In genomic region chr19:52212572-52213255, GRCh38 we compare ENCODE assay signal across 24 cellular contexts. TPM values are rescaled to one million over a fixed set of nuclear protein-coding genes. Genes with fewer than 3 reads are reported as not detected.
DNase-seq lines count a peak whose midpoint lies in the region; ATAC-seq and TF ChIP-seq lines count a peak whose summit lies in the region.
"Had no signal": no experiment of that assay in that cellular context is flagged by ENCODE, and none has a peak within 500 bp of the region (broad histone marks: within the 10 kb centered on the region; RNA-seq: fewer than 3 reads in every experiment).

No MANE protein-coding gene starts in this region.

- H3K9me3 ChIP-seq in naive thymus-derived CD4-positive, alpha-beta T cell (ENCODE audit: control insufficient read depth in 2 of 3, low read length in 3 of 3), result no peaks in the 10 kb centered on the region
- H3K9me3 ChIP-seq: psoas muscle had no signal

- H3K27ac ChIP-seq in naive thymus-derived CD4-positive, alpha-beta T cell (ENCODE audit: low read depth, low read length), result no peak overlapping the region
- H3K27ac ChIP-seq: psoas muscle, SK-N-MC had no signal

- H3K36me3 Mint-ChIP-seq in WTC11, result peaks cover 87% of the 10 kb centered on the region
- peaks cover 22 to 72% (median 39%) of the 10 kb centered on the region in 5 donors for H3K36me3 Mint-ChIP-seq in naive thymus-derived CD4-positive, alpha-beta T cell

- intact Hi-C loops in Right ventricle myocardium inferior (cut with DNase I), result no loop called here
- intact Hi-C loops in Right ventricle myocardium superior (cut with DNase I), result no loop called here
- intact Hi-C loops in naive thymus-derived CD4-positive, alpha-beta T cell (cut with micrococcal nuclease), result no loop called here

- POLR2A ChIA-PET in WTC11 (lab: Charles Lee), result interaction anchor here (0.6 to 0.7 kb wide), 2 partner anchors 35 to 200 kb away, joined by 5 to 6 read pairs; no protein-coding TSS in a partner anchor
- POLR2A ChIA-PET in naive thymus-derived CD4-positive, alpha-beta T cell (lab: Charles Lee), result interaction anchor here (1.2 kb wide), 1 partner anchor 23 kb away, joined by 3 read pairs; the partner anchor contains the start of gene PPP2R1A

- ATAC-seq in Right ventricle myocardium inferior (no peak), Right ventricle myocardium superior (ENCODE audit: poor library complexity) (no peak), WTC11 (no peak)
- no peak for ATAC-seq in naive thymus-derived CD4-positive, alpha-beta T cell
- ATAC-seq: activated T-cell treated with anti-CD3 and anti-CD28 coated beads, Interleukin-2, amount 50 U/mL, for 4 hours; left cardiac atrium had no signal

- H3K27me3 ChIP-seq in naive thymus-derived CD4-positive, alpha-beta T cell (ENCODE audit: control insufficient read depth in 2 of 2, insufficient read depth in 2 of 2, low read length in 2 of 2), result no peaks in the 10 kb centered on the region

- H3K27ac Mint-ChIP-seq in WTC11, result peak overlapping the region; percentile 87; the same call in 1 of the 2 replicates
- H3K27ac Mint-ChIP-seq in naive thymus-derived CD4-positive, alpha-beta T cell, result peak overlapping the region in 1 of 9 donors; percentile 38
- H3K27ac Mint-ChIP-seq: activated naive CD8-positive, alpha-beta T cell treated with anti-CD3 and anti-CD28 coated beads, Interleukin-2, amount 10 ng/mL, durations not matched to agents 7 days and 5 days; dendritic cell treated with granulocyte-macrophage colony-stimulating factor and Interleukin-4, amounts not matched to agents 40 ng/mL and 50 ng/mL, for 4 days; T-helper 1 cell treated with Interleukin-12 subunit alpha and Interleukin-12 subunit beta and Interleukin-4 antibody, amounts not matched to agents 30 μg/mL and 1 μg/mL, for 36 hours; type B pancreatic cell had no signal

- H3K4me1 Mint-ChIP-seq in WTC11, result no peaks in the 10 kb centered on the region
- peaks cover 2 to 21% (median 11%) of the 10 kb centered on the region in 7 donors for H3K4me1 Mint-ChIP-seq in naive thymus-derived CD4-positive, alpha-beta T cell
- H3K4me1 Mint-ChIP-seq: activated naive CD8-positive, alpha-beta T cell treated with anti-CD3 and anti-CD28 coated beads, Interleukin-2, amount 10 ng/mL, durations not matched to agents 7 days and 5 days; CD14-positive monocyte had no signal

- no peaks in the 10 kb centered on the region for H3K4me1 ChIP-seq in naive thymus-derived CD4-positive, alpha-beta T cell (ENCODE audit: control insufficient read depth in 2 of 2, insufficient read depth in 2 of 2, low read length in 2 of 2)
- H3K4me1 ChIP-seq: psoas muscle had no signal

- H3K27me3 Mint-ChIP-seq in WTC11 (ENCODE audit: low read depth), result no peaks in the 10 kb centered on the region; the same call in 1 of the 2 replicates
- H3K27me3 Mint-ChIP-seq in naive thymus-derived CD4-positive, alpha-beta T cell, result no peaks in the 10 kb centered on the region
- H3K27me3 Mint-ChIP-seq: activated naive CD8-positive, alpha-beta T cell treated with anti-CD3 and anti-CD28 coated beads, Interleukin-2, amount 10 ng/mL, durations not matched to agents 7 days and 5 days; central memory CD8-positive, alpha-beta T cell; dendritic cell treated with granulocyte-macrophage colony-stimulating factor and Interleukin-4, amounts not matched to agents 40 ng/mL and 50 ng/mL, for 4 days; type B pancreatic cell had no signal

- no peak for TF ChIP-seq CTCF in WTC11 (IDR thresholded peaks at IDR 0.05)

- peaks cover 41 to 100% (median 54%) of the 10 kb centered on the region in 3 experiments for H3K36me3 ChIP-seq in naive thymus-derived CD4-positive, alpha-beta T cell (ENCODE audit: control insufficient read depth in 2 of 3, insufficient read depth in 3 of 3, low read length in 3 of 3)

- DNase-seq in Right ventricle myocardium inferior (ENCODE audit: missing footprints) (peak; percentile 53), Right ventricle myocardium superior (no peak), WTC11 (ENCODE audit: low spot score) (no peak), mesenteric fat pad (ENCODE audit: low spot score) (peak; percentile 67), SIG-M5 treated with dmso at 0.1 percent for 504 hours (lab: John Stamatoyannopoulos, UW; ENCODE audit: unreplicated experiment) (no peak), COLO829 (ENCODE audit: low spot score) (no peak)
- DNase-seq in naive thymus-derived CD4-positive, alpha-beta T cell, result no peak
- DNase-seq: activated naive CD8-positive, alpha-beta T cell treated with anti-CD3 and anti-CD28 coated beads, Interleukin-2, amount 10 ng/mL, durations not matched to agents 7 days and 5 days; activated T-cell treated with anti-CD3 and anti-CD28 coated beads, Interleukin-2, amount 50 U/mL, for 4 hours; left cardiac atrium; mammary epithelial cell; MV-4-11; NCI-H146; NCI-H2107; NCI-H446; NCI-H82; psoas muscle; stimulated activated CD4-positive, alpha-beta T cell treated with anti-CD3 and anti-CD28 coated beads, Interleukin-15, amount 100 ng/mL, for 24 hours had no signal

- no peak overlapping the region for H3K4me3 Mint-ChIP-seq in WTC11
- H3K4me3 Mint-ChIP-seq in naive thymus-derived CD4-positive, alpha-beta T cell, result no peak overlapping the region
- H3K4me3 Mint-ChIP-seq: activated naive CD8-positive, alpha-beta T cell treated with anti-CD3 and anti-CD28 coated beads, Interleukin-2, amount 10 ng/mL, durations not matched to agents 7 days and 5 days; activated T-cell treated with anti-CD3 and anti-CD28 coated beads, Interleukin-2, amount 50 U/mL, for 4 hours; CD14-positive monocyte; central memory CD8-positive, alpha-beta T cell; dendritic cell treated with granulocyte-macrophage colony-stimulating factor and Interleukin-4, amounts not matched to agents 40 ng/mL and 50 ng/mL, for 4 days; T-helper 1 cell treated with Interleukin-12 subunit alpha and Interleukin-12 subunit beta and Interleukin-4 antibody, amounts not matched to agents 30 μg/mL and 1 μg/mL, for 36 hours; type B pancreatic cell had no signal

- CTCF ChIA-PET in WTC11 (lab: Charles Lee), result no interaction called here
- CTCF ChIA-PET in naive thymus-derived CD4-positive, alpha-beta T cell (lab: Charles Lee), result interaction anchor here (1.4 kb wide), 1 partner anchor 25 kb away, joined by 5 read pairs; no protein-coding TSS in a partner anchor

- H3K9me3 Mint-ChIP-seq in WTC11, result no peaks in the 10 kb centered on the region
- H3K9me3 Mint-ChIP-seq in naive thymus-derived CD4-positive, alpha-beta T cell, result no peaks in the 10 kb centered on the region
- H3K9me3 Mint-ChIP-seq: activated naive CD8-positive, alpha-beta T cell treated with anti-CD3 and anti-CD28 coated beads, Interleukin-2, amount 10 ng/mL, durations not matched to agents 7 days and 5 days; activated T-cell treated with anti-CD3 and anti-CD28 coated beads, Interleukin-2, amount 50 U/mL, for 4 hours; central memory CD8-positive, alpha-beta T cell; dendritic cell treated with granulocyte-macrophage colony-stimulating factor and Interleukin-4, amounts not matched to agents 40 ng/mL and 50 ng/mL, for 4 days; T-helper 1 cell treated with Interleukin-12 subunit alpha and Interleukin-12 subunit beta and Interleukin-4 antibody, amounts not matched to agents 30 μg/mL and 1 μg/mL, for 36 hours; type B pancreatic cell had no signal

- H3K4me3 ChIP-seq in naive thymus-derived CD4-positive, alpha-beta T cell (ENCODE audit: low read length), result no peak overlapping the region
- H3K4me3 ChIP-seq: psoas muscle, SK-N-MC had no signal

TF ChIP-seq in WTC11, 78 proteins besides CTCF, POLR2A, EP300 and RAD21 (continues in another document):
- no peak for TF ChIP-seq RELA (CRISPR knock-in tag; IDR thresholded peaks at IDR 0.05; ENCODE audit: borderline replicate concordance)
- TF ChIP-seq FOXP1 (CRISPR knock-in tag; IDR thresholded peaks at IDR 0.05; ENCODE audit: borderline replicate concordance), result no peak

RNA-seq across cellular contexts. Expression of gene PPP2R1A, which starts 22.9 kb away (rescaled TPM):
- total RNA-seq in Right ventricle myocardium inferior (338 TPM), Right ventricle myocardium superior (339 TPM), WTC11 (2021) (505 to 507 TPM (median 506 TPM) in 3 replicates), mesenteric fat pad (184 TPM)
- total RNA-seq in naive thymus-derived CD4-positive, alpha-beta T cell, result 100 to 1,000 TPM; 156 to 215 (median 168) TPM
- polyA plus RNA-seq in naive thymus-derived CD4-positive, alpha-beta T cell, result 100 to 1,000 TPM; 148 to 165 TPM

RNA-seq across cellular contexts. Expression of gene ZNF836, which starts 41.3 kb away (rescaled TPM):
- total RNA-seq in Right ventricle myocardium inferior (6.8 TPM), Right ventricle myocardium superior (7.0 TPM), WTC11 (2021) (20.3 to 28.8 TPM (median 22.8 TPM) in 3 replicates), mesenteric fat pad (8.2 TPM)
- 10 to 100 TPM; 20.1 to 57.5 (median 27.4) TPM for total RNA-seq in naive thymus-derived CD4-positive, alpha-beta T cell
- 10 to 100 TPM; 10.2 to 21.2 TPM for polyA plus RNA-seq in naive thymus-derived CD4-positive, alpha-beta T cell

RNA-seq across cellular contexts. Expression of gene ZNF766, which starts 56.7 kb away (rescaled TPM):
- total RNA-seq in Right ventricle myocardium inferior, result 9.7 TPM
- total RNA-seq in Right ventricle myocardium superior, result 11.1 TPM
- total RNA-seq in WTC11 (2021), result 30.4 to 32.9 TPM (median 31.4 TPM) in 3 replicates
- total RNA-seq in mesenteric fat pad, result 10.1 TPM
- total RNA-seq in naive thymus-derived CD4-positive, alpha-beta T cell, result 10 to 100 TPM; 24.7 to 59.6 (median 41.4) TPM
- 10 to 100 TPM; 65.0 to 79.3 TPM for polyA plus RNA-seq in naive thymus-derived CD4-positive, alpha-beta T cell

Comparison
In these comparisons a context has a peak if more than half of its experiments do, and no peak if none do; other contexts are left out.
1. DNase-seq: peak in Right ventricle myocardium inferior (single experiment) and mesenteric fat pad (single experiment); none in Right ventricle myocardium superior (single experiment), WTC11 (single experiment), naive thymus-derived CD4-positive, alpha-beta T cell (0 of 9), SIG-M5 treated with dmso at 0.1 percent for 504 hours (single experiment) and COLO829 (single experiment).